In genomic region chr4:185298728-185299394, GRCh38 we compare ENCODE assay signal across 17 cellular contexts.
A peak's percentile ranks its signal among the peaks of the same experiment; 100 is the strongest.
DNase-seq lines count a peak whose midpoint lies in the region; ATAC-seq and TF ChIP-seq lines count a peak whose summit lies in the region.
"Had no signal": no experiment of that assay in that cellular context is flagged by ENCODE, and none has a peak within 500 bp of the region (broad histone marks: within the 10 kb centered on the region; RNA-seq: fewer than 3 reads in every experiment).

No MANE protein-coding gene starts in this region.

- DNase-seq in DMS53 (lab: John Stamatoyannopoulos, UW), result peak; percentile 8
- DNase-seq in DMS53 treated with DMSO at 0.1 percent for 48 hours (lab: John Stamatoyannopoulos, UW; ENCODE audit: unreplicated experiment), result no peak
- no peak for DNase-seq in T-helper 17 cell
- DNase-seq in lung (ENCODE audit: low spot score), result no peak
- no peak for DNase-seq in upper lobe of left lung
- DNase-seq in NCI-H345 (lab: John Stamatoyannopoulos, UW), result no peak
- DNase-seq in midbrain (lab: John Stamatoyannopoulos, UW), result no peak
- no peak for DNase-seq in amniotic stem cell (lab: John Stamatoyannopoulos, UW)
- DNase-seq: CD4-positive, CD25-positive, alpha-beta regulatory T cell; MG63; NCI-H1092; NCI-H446; NK-92 treated with Interleukin-12 subunit alpha and Interleukin-12 subunit beta, amount 100 ng/mL, for 24 hours; OCI-M1; SHP77 treated with DMSO at 0.1 percent for 48 hours had no signal

- 66 to 76% methylated on average over 11 of the region's 11 CpGs for WGBS in lung, 2 donors
- WGBS in upper lobe of left lung, 2 donors, result 67 to 73% methylated on average over 11 of the region's 11 CpGs

- H3K4me3 ChIP-seq in lung (no peak overlapping the region), upper lobe of left lung (no peak overlapping the region)
- H3K4me3 ChIP-seq: MG63 had no signal

- peaks cover 4% of the 10 kb centered on the region for H3K4me1 Mint-ChIP-seq in T-helper 17 cell
- H3K4me1 Mint-ChIP-seq: CD4-positive, CD25-positive, alpha-beta regulatory T cell had no signal

- no peak for TF ChIP-seq POLR2A in upper lobe of left lung (IDR thresholded peaks at IDR 0.05)

- ATAC-seq in T-helper 17 cell (no peak), lung (ENCODE audit: insufficient read depth, low FRiP score) (peak; percentile 38), upper lobe of left lung (ENCODE audit: low FRiP score in 2 of 2) (peak; percentile 46 to 71)

- peaks cover 0 to 7% of the 10 kb centered on the region in 2 donors for H3K36me3 ChIP-seq in lung (ENCODE audit: control insufficient read depth in 2 of 2, insufficient read depth in 2 of 2, low read length in 2 of 2)
- peaks cover 0 to 5% (median 2%) of the 10 kb centered on the region in 4 donors for H3K36me3 ChIP-seq in upper lobe of left lung
- H3K36me3 ChIP-seq: MG63 had no signal

- H3K27me3 ChIP-seq in lung (ENCODE audit: control insufficient read depth, insufficient read depth) (no peaks in the 10 kb centered on the region), upper lobe of left lung (no peaks in the 10 kb centered on the region)
- H3K27me3 ChIP-seq: MG63 had no signal

- H3K36me3 Mint-ChIP-seq in T-helper 17 cell (ENCODE audit: low read depth), result peaks cover 3% of the 10 kb centered on the region

- peak overlapping the region; percentile 8 for H3K27ac Mint-ChIP-seq in T-helper 17 cell
- H3K27ac Mint-ChIP-seq: B cell had no signal

- peak in 3 of 4 donors; percentile 70 to 93 (median 79) for TF ChIP-seq EP300 in upper lobe of left lung (IDR thresholded peaks at IDR 0.05)

- no peak for TF ChIP-seq CTCF in lung (IDR thresholded peaks at IDR 0.05; ENCODE audit: control extremely low read depth, extremely low read depth)
- no peak for TF ChIP-seq CTCF in upper lobe of left lung (IDR thresholded peaks at IDR 0.05)

- H3K27me3 Mint-ChIP-seq in T-helper 17 cell, result no peaks in the 10 kb centered on the region
- H3K27me3 Mint-ChIP-seq: B cell; CD4-positive, CD25-positive, alpha-beta regulatory T cell had no signal

- H3K4me1 ChIP-seq in lung (ENCODE audit: control insufficient read depth in 2 of 2, insufficient read depth in 2 of 2, low read length in 2 of 2) (peaks cover 0 to 1% of the 10 kb centered on the region in 2 donors), upper lobe of left lung (peaks cover 0 to 35% (median 10%) of the 10 kb centered on the region in 4 donors)

- peak overlapping the region in 1 of 2 donors; percentile 75 for H3K27ac ChIP-seq in lung (ENCODE audit: low read depth in 1 of 2, low read length in 1 of 2)
- peak overlapping the region; percentile 22 to 63 (median 48) for H3K27ac ChIP-seq in upper lobe of left lung
- H3K27ac ChIP-seq: 22Rv1 had no signal

- H3K9me3 ChIP-seq in T-helper 17 cell (ENCODE audit: control insufficient read depth, low read length, poor library complexity, severe bottlenecking), result no peaks in the 10 kb centered on the region
- H3K9me3 ChIP-seq in lung (ENCODE audit: control insufficient read depth in 2 of 2, insufficient read depth in 1 of 2, low read length in 1 of 2), result no peaks in the 10 kb centered on the region
- H3K9me3 ChIP-seq in upper lobe of left lung, result no peaks in the 10 kb centered on the region
- H3K9me3 ChIP-seq: MG63 had no signal

- no peak overlapping the region for H3K4me3 Mint-ChIP-seq in T-helper 17 cell
- H3K4me3 Mint-ChIP-seq: B cell; CD4-positive, CD25-positive, alpha-beta regulatory T cell had no signal
